9 cellular contexts compared by ENCODE assay signal in the genomic region with DNA sequence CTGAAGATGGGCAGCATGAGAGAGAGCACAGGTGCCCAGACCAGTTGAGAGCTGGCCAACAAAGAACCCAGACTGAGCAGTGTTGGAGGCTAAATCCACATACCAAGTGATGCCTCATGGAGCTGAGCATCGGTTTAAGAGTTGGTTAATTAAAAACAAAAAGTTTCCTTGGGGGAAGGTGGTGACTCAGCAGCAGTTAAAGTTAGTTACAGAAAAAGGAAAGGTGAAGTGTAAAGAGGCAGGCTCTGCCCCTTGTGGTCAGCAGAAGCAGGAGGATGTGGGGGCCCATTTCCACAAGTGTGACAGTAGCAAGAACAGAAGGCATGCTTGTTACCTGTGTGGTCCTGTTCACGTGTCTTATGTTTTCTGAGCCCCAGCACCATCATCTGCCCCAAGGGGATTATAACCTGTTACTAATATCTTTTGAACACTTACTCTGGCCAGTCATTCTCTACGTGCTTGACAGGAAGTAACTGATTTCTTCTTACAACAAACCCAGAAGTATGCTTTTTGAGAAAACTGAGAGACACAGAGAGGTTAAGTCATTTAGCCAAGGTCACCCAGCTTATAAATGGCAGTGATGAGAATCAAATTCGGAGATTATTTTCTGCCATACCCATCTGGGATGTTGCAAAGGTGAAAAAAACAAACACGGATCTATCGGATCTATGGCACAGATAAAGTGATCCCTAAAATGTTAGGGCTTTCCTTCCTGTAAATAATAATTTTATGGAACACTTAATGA.
DNase-seq lines count a peak whose midpoint lies in the region; ATAC-seq and TF ChIP-seq lines count a peak whose summit lies in the region.
"Had no signal": no experiment of that assay in that cellular context is flagged by ENCODE, and none has a peak within 500 bp of the region (broad histone marks: within the 10 kb centered on the region; RNA-seq: fewer than 3 reads in every experiment).

No MANE protein-coding gene starts in this region.

- TF ChIP-seq POLR2A in testis (IDR thresholded peaks at IDR 0.05) (no peak), heart left ventricle (IDR thresholded peaks at IDR 0.05) (no peak)

- H3K36me3 ChIP-seq in testis (ENCODE audit: low read depth, missing control alignments) = no peaks in the 10 kb centered on the region
- no peaks in the 10 kb centered on the region for H3K36me3 ChIP-seq in heart left ventricle

- H3K4me1 Mint-ChIP-seq in Calu3 (ENCODE audit: low read depth, unreplicated experiment) = no peaks in the 10 kb centered on the region

- H3K9me3 ChIP-seq in testis = no peaks in the 10 kb centered on the region
- peaks cover 0 to 3% (median 0%) of the 10 kb centered on the region in 12 donors for H3K9me3 ChIP-seq in heart left ventricle

- H3K27me3 ChIP-seq in testis (no peaks in the 10 kb centered on the region), heart left ventricle (no peaks in the 10 kb centered on the region)

- peaks cover 27% of the 10 kb centered on the region for H3K27me3 Mint-ChIP-seq in Calu3 (ENCODE audit: unreplicated experiment)

- DNase-seq in Calu3 (peak; percentile 21), astrocyte of the spinal cord (ENCODE audit: low read depth, low spot score) (peak; percentile 9), NCI-H1930 (lab: John Stamatoyannopoulos, UW) (no peak), testis (no peak), heart left ventricle (no peak), NCI-H2171 (lab: John Stamatoyannopoulos, UW) (no peak)

- H3K4me1 ChIP-seq in testis = no peaks in the 10 kb centered on the region
- no peaks in the 10 kb centered on the region for H3K4me1 ChIP-seq in heart left ventricle

- ATAC-seq in GM19328 (IDR thresholded peaks at IDR 0.05; ENCODE audit: unreplicated experiment) (peak; percentile 87), HG03103 (IDR thresholded peaks at IDR 0.05; ENCODE audit: low read depth, unreplicated experiment) (peak; percentile 90), heart left ventricle (no peak)

- CTCF ChIA-PET in Calu3 (lab: Charles Lee) = no interaction called here

- TF ChIP-seq CTCF in Calu3 (IDR thresholded peaks at IDR 0.05; ENCODE audit: unreplicated experiment) (no peak), astrocyte of the spinal cord (IDR thresholded peaks at IDR 0.05; ENCODE audit: low read depth, low read length) (no peak), testis (IDR thresholded peaks at IDR 0.05) (no peak), heart left ventricle (IDR thresholded peaks at IDR 0.05) (no peak)

- in situ Hi-C loops in astrocyte of the spinal cord (cut with HindIII; ENCODE audit: low sequenced_read_pairs) = no loop called here

- H3K4me3 Mint-ChIP-seq in Calu3 (ENCODE audit: low read depth, unreplicated experiment) = no peak overlapping the region

- H3K36me3 Mint-ChIP-seq in Calu3 (ENCODE audit: insufficient read depth, unreplicated experiment) = no peaks in the 10 kb centered on the region

- no TSS peak for BruUV-seq in Calu3 (replicated peaks; lab: Mats Ljungman, UMichigan)

- H3K27ac ChIP-seq in testis = no peak overlapping the region
- H3K27ac ChIP-seq in heart left ventricle = no peak overlapping the region
- H3K27ac ChIP-seq: skin epidermis had no signal

- H3K4me3 ChIP-seq in astrocyte of the spinal cord (ENCODE audit: low read depth, low read length) (no peak overlapping the region), testis (no peak overlapping the region), heart left ventricle (no peak overlapping the region)
- H3K4me3 ChIP-seq: skin epidermis had no signal

- no peaks in the 10 kb centered on the region for H3K9me3 Mint-ChIP-seq in Calu3 (ENCODE audit: low read depth, unreplicated experiment)

- WGBS in testis, 2 donors = 83% methylated on average over 6 of the region's 6 CpGs
- 68 to 72% (median 69%) methylated on average over 6 of the region's 6 CpGs for WGBS in heart left ventricle, 4 donors

- intact Hi-C loops in Calu3 (cut with micrococcal nuclease; ENCODE audit: unreplicated experiment) = no loop called here
- intact Hi-C loops in testis (cut with DNase I; ENCODE audit: low total_unique reads) = no loop called here
- intact Hi-C loops in heart left ventricle (cut with DNase I) = no loop called here

- H3K27ac Mint-ChIP-seq in Calu3 (ENCODE audit: unreplicated experiment) = no peak overlapping the region

Comparison
In these comparisons a context has a peak if more than half of its experiments do, and no peak if none do; other contexts are left out.
1. DNase-seq: peak in Calu3 (single experiment) and astrocyte of the spinal cord (single experiment); none in NCI-H1930 (0 of 2), testis (single experiment), heart left ventricle (0 of 5) and NCI-H2171 (single experiment).
2. ATAC-seq: peak in GM19328 (single experiment) and HG03103 (single experiment); none in heart left ventricle (0 of 4).